ENCODE assay signal across 1 cellular context in the genomic region with DNA sequence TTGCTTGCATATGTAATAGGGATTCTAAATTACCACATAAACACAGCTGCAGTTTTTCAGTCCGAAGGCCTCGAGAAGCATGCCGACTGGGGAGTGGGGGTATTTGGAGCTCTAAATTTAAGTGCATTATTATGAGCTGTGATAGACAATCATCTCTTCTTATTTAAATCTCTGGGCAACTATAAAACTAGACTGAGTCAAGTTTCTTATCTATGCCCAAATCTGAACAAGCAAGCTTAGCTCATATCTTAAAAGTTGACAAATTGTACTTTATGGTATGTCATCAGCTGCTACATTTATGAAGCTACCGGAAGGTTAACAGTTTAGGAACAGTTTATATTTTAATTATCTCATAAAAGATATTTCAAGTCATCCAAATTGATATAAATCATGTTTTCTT.
TF ChIP-seq lines count a peak whose summit lies in the region.

No MANE protein-coding gene starts in this region.

TF ChIP-seq in HEK293, 187 proteins besides CTCF, POLR2A, EP300 and RAD21 (continued from another document and continues in another):
- TF ChIP-seq ZNF398 (tag by site-specific recombination; IDR thresholded peaks at IDR 0.05) (peak; percentile 45; the same call in 1 of the 2 replicates), ZFHX2 (tag by site-specific recombination; conservative IDR thresholded peaks at IDR 0.05) (no peak), OSR2 (tag by site-specific recombination; IDR thresholded peaks at IDR 0.05) (peak; percentile 87), ZNF629 (tag by site-specific recombination; IDR thresholded peaks at IDR 0.05) (peak; percentile 55), ZNF280C (tag by site-specific recombination; IDR thresholded peaks at IDR 0.05) (no peak), MYNN (tag by site-specific recombination; IDR thresholded peaks at IDR 0.05; ENCODE audit: borderline replicate concordance) (no peak), ZNF76 (tag by site-specific recombination; IDR thresholded peaks at IDR 0.05; ENCODE audit: borderline replicate concordance, low read depth) (no peak), ZNF768 (tag by site-specific recombination; IDR thresholded peaks at IDR 0.05) (no peak), ZNF701 (tag by site-specific recombination; IDR thresholded peaks at IDR 0.05) (no peak), ZFP69B (tag by site-specific recombination; IDR thresholded peaks at IDR 0.05) (no peak), ZNF677 (tag by site-specific recombination; IDR thresholded peaks at IDR 0.05) (no peak), WT1 (tag by site-specific recombination; IDR thresholded peaks at IDR 0.05) (peak; percentile 73; the same call in 1 of the 2 replicates), ZBTB11 (tag by site-specific recombination; conservative IDR thresholded peaks at IDR 0.05; ENCODE audit: low read depth) (no peak), GFI1B (tag by site-specific recombination; IDR thresholded peaks at IDR 0.05) (no peak), ZNF488 (tag by site-specific recombination; IDR thresholded peaks at IDR 0.05) (no peak), ZNF610 (tag by site-specific recombination; IDR thresholded peaks at IDR 0.05; ENCODE audit: borderline replicate concordance) (no peak), ZNF623 (tag by site-specific recombination; IDR thresholded peaks at IDR 0.05) (no peak), PRDM4 (tag by site-specific recombination; IDR thresholded peaks at IDR 0.05) (no peak; the same call in 1 of the 2 replicates), ZNF121 (tag by site-specific recombination; IDR thresholded peaks at IDR 0.05) (no peak), ZNF24 (tag by site-specific recombination; IDR thresholded peaks at IDR 0.05) (peak; percentile 49; the same call in 1 of the 2 replicates), GLIS1 (tag by site-specific recombination; IDR thresholded peaks at IDR 0.05) (no peak), ZNF37A (tag by site-specific recombination; IDR thresholded peaks at IDR 0.05) (no peak), SP7 (tag by site-specific recombination; IDR thresholded peaks at IDR 0.05) (no peak), ZNF362 (tag by site-specific recombination; IDR thresholded peaks at IDR 0.05) (no peak), GLIS2 (tag by site-specific recombination; IDR thresholded peaks at IDR 0.05) (no peak), PRDM1 (tag by site-specific recombination; IDR thresholded peaks at IDR 0.05) (no peak), ZNF514 (tag by site-specific recombination; IDR thresholded peaks at IDR 0.05) (no peak), ZNF585B (tag by site-specific recombination; IDR thresholded peaks at IDR 0.05) (no peak), ZNF341 (tag by site-specific recombination; IDR thresholded peaks at IDR 0.05; ENCODE audit: low read depth) (no peak), ZNF791 (tag by site-specific recombination; IDR thresholded peaks at IDR 0.05) (no peak), KLF10 (tag by site-specific recombination; IDR thresholded peaks at IDR 0.05) (peak; percentile 62; the same call in 1 of the 2 replicates), YY2 (tag by site-specific recombination; IDR thresholded peaks at IDR 0.05) (no peak), ZNF560 (tag by site-specific recombination; IDR thresholded peaks at IDR 0.05; ENCODE audit: borderline replicate concordance) (no peak), ZNF366 (tag by site-specific recombination; conservative IDR thresholded peaks at IDR 0.05) (peak; percentile 88), ZNF146 (tag by site-specific recombination; IDR thresholded peaks at IDR 0.05) (no peak), HOXA7 (CRISPR knock-in tag; IDR thresholded peaks at IDR 0.05; ENCODE audit: borderline replicate concordance) (no peak), ZFP37 (tag by site-specific recombination; IDR thresholded peaks at IDR 0.05) (peak; percentile 35; the same call in 1 of the 2 replicates), HOXD13 (CRISPR knock-in tag; IDR thresholded peaks at IDR 0.05; ENCODE audit: borderline replicate concordance) (no peak), ZNF211 (tag by site-specific recombination; IDR thresholded peaks at IDR 0.05; ENCODE audit: low read depth) (no peak), ZNF530 (tag by site-specific recombination; IDR thresholded peaks at IDR 0.05; ENCODE audit: low read depth) (no peak), ZNF561 (tag by site-specific recombination; IDR thresholded peaks at IDR 0.05; ENCODE audit: borderline replicate concordance) (0 out of 2 replicates have a peak, but pooled peaks have one; percentile 51), ZNF239 (tag by site-specific recombination; IDR thresholded peaks at IDR 0.05) (no peak), ZNF248 (tag by site-specific recombination; IDR thresholded peaks at IDR 0.05) (no peak), MZF1 (tag by site-specific recombination; IDR thresholded peaks at IDR 0.05; ENCODE audit: borderline replicate concordance) (peak; percentile 74; the same call in 1 of the 2 replicates), ZNF600 (tag by site-specific recombination; IDR thresholded peaks at IDR 0.05) (no peak), ZBTB20 (tag by site-specific recombination; IDR thresholded peaks at IDR 0.05) (no peak), ZNF596 (tag by site-specific recombination; IDR thresholded peaks at IDR 0.05) (no peak), ZNF48 (tag by site-specific recombination; IDR thresholded peaks at IDR 0.05) (no peak), SALL2 (tag by site-specific recombination; IDR thresholded peaks at IDR 0.05; ENCODE audit: borderline replicate concordance) (0 out of 2 replicates have a peak, but pooled peaks have one; percentile 38), ZNF626 (tag by site-specific recombination; IDR thresholded peaks at IDR 0.05) (no peak)
- TF ChIP-seq, protein P1, sequence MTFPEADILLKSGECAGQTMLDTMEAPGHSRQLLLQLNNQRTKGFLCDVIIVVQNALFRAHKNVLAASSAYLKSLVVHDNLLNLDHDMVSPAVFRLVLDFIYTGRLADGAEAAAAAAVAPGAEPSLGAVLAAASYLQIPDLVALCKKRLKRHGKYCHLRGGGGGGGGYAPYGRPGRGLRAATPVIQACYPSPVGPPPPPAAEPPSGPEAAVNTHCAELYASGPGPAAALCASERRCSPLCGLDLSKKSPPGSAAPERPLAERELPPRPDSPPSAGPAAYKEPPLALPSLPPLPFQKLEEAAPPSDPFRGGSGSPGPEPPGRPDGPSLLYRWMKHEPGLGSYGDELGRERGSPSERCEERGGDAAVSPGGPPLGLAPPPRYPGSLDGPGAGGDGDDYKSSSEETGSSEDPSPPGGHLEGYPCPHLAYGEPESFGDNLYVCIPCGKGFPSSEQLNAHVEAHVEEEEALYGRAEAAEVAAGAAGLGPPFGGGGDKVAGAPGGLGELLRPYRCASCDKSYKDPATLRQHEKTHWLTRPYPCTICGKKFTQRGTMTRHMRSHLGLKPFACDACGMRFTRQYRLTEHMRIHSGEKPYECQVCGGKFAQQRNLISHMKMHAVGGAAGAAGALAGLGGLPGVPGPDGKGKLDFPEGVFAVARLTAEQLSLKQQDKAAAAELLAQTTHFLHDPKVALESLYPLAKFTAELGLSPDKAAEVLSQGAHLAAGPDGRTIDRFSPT (tag by site-specific recombination; IDR thresholded peaks at IDR 0.05): 0 out of 2 replicates have a peak, but pooled peaks have one; percentile 29
- TF ChIP-seq, protein P2, sequence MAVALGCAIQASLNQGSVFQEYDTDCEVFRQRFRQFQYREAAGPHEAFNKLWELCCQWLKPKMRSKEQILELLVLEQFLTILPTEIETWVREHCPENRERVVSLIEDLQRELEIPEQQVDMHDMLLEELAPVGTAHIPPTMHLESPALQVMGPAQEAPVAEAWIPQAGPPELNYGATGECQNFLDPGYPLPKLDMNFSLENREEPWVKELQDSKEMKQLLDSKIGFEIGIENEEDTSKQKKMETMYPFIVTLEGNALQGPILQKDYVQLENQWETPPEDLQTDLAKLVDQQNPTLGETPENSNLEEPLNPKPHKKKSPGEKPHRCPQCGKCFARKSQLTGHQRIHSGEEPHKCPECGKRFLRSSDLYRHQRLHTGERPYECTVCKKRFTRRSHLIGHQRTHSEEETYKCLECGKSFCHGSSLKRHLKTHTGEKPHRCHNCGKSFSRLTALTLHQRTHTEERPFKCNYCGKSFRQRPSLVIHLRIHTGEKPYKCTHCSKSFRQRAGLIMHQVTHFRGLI (tag by site-specific recombination; IDR thresholded peaks at IDR 0.05): no peak
